In genomic region chr10:72331575-72332422, GRCh38 we compare ENCODE assay signal across 8 cellular contexts. TPM values are rescaled to one million over a fixed set of nuclear protein-coding genes. Genes with fewer than 3 reads are reported as not detected.
DNase-seq lines count a peak whose midpoint lies in the region; ATAC-seq and TF ChIP-seq lines count a peak whose summit lies in the region.

No MANE protein-coding gene starts in this region.

- POLR2A ChIA-PET in activated CD8-positive, alpha-beta T cell treated with anti-CD3 and anti-CD28 coated beads, Interleukin-2, amount 10 ng/mL, durations not matched to agents 7 days and 5 days (lab: Charles Lee): interaction anchor here (0.7 to 10.4 kb wide), 15 partner anchors 12 to 243 kb away, joined by 3 to 119 read pairs (median 4); partner anchors contain the start of genes DDIT4 and SPOCK2

- no peaks in the 10 kb centered on the region for H3K27me3 Mint-ChIP-seq in activated CD8-positive, alpha-beta T cell treated with anti-CD3 and anti-CD28 coated beads, Interleukin-2, amount 10 ng/mL, durations not matched to agents 7 days and 5 days (ENCODE audit: low read depth)
- no peaks in the 10 kb centered on the region for H3K27me3 Mint-ChIP-seq in memory B cell

- H3K4me1 Mint-ChIP-seq in activated CD8-positive, alpha-beta T cell treated with anti-CD3 and anti-CD28 coated beads, Interleukin-2, amount 10 ng/mL, durations not matched to agents 7 days and 5 days (ENCODE audit: low read depth): peaks cover 95% of the 10 kb centered on the region
- H3K4me1 Mint-ChIP-seq in memory B cell: peaks cover 53% of the 10 kb centered on the region

- TF ChIP-seq POLR2A in GM15510 (IDR thresholded peaks at IDR 0.05; ENCODE audit: borderline replicate concordance, extremely low read depth, insufficient read length): peak; percentile 35

- ATAC-seq in HG03354 (IDR thresholded peaks at IDR 0.05; ENCODE audit: poor library complexity, severe bottlenecking, unreplicated experiment) (peak; percentile 54), memory B cell (ENCODE audit: low read depth) (peak; percentile 70), GM18870 (IDR thresholded peaks at IDR 0.05; ENCODE audit: unreplicated experiment) (no peak)
- ATAC-seq in activated CD8-positive, alpha-beta T cell treated with anti-CD3 and anti-CD28 coated beads, Interleukin-2, amount 10 ng/mL, durations not matched to agents 7 days and 5 days: peak; percentile 66

- peak; percentile 86 for DNase-seq in NCI-H526 treated with DMSO at 0.1 percent for 48 hours (lab: John Stamatoyannopoulos, UW)
- DNase-seq in activated CD8-positive, alpha-beta T cell treated with anti-CD3 and anti-CD28 coated beads, Interleukin-2, amount 10 ng/mL, durations not matched to agents 7 days and 5 days: peak; percentile 94
- DNase-seq in effector CD4-positive, alpha-beta T cell: peak; percentile 76
- peak; percentile 74 to 75 for DNase-seq in memory B cell (ENCODE audit: low spot score in 2 of 2)
- DNase-seq in stimulated activated CD8-positive, alpha-beta memory T cell treated with anti-CD3 and anti-CD28 coated beads, Interleukin-12 subunit alpha, Interleukin-12 subunit beta, amount 100 ng/mL, for 1 hour (ENCODE audit: low read depth): peak; percentile 67

- peaks cover 46% of the 10 kb centered on the region for H3K36me3 Mint-ChIP-seq in activated CD8-positive, alpha-beta T cell treated with anti-CD3 and anti-CD28 coated beads, Interleukin-2, amount 10 ng/mL, durations not matched to agents 7 days and 5 days (ENCODE audit: low read depth)
- no peaks in the 10 kb centered on the region for H3K36me3 Mint-ChIP-seq in memory B cell

- H3K9me3 Mint-ChIP-seq in activated CD8-positive, alpha-beta T cell treated with anti-CD3 and anti-CD28 coated beads, Interleukin-2, amount 10 ng/mL, durations not matched to agents 7 days and 5 days (ENCODE audit: insufficient read depth): no peaks in the 10 kb centered on the region
- no peaks in the 10 kb centered on the region for H3K9me3 Mint-ChIP-seq in memory B cell

- CTCF ChIA-PET in activated CD8-positive, alpha-beta T cell treated with anti-CD3 and anti-CD28 coated beads, Interleukin-2, amount 10 ng/mL, durations not matched to agents 7 days and 5 days (lab: Charles Lee): interaction anchor here (0.7 to 2.7 kb wide), 22 partner anchors 9 to 435 kb away, joined by 3 to 22 read pairs (median 4); partner anchors contain the start of gene DNAJB12

- peak overlapping the region; percentile 91 for H3K27ac Mint-ChIP-seq in activated CD8-positive, alpha-beta T cell treated with anti-CD3 and anti-CD28 coated beads, Interleukin-2, amount 10 ng/mL, durations not matched to agents 7 days and 5 days
- H3K27ac Mint-ChIP-seq in memory B cell: peak overlapping the region; percentile 78

- H3K4me3 Mint-ChIP-seq in activated CD8-positive, alpha-beta T cell treated with anti-CD3 and anti-CD28 coated beads, Interleukin-2, amount 10 ng/mL, durations not matched to agents 7 days and 5 days: peak overlapping the region; percentile 64
- peak overlapping the region; percentile 63 for H3K4me3 Mint-ChIP-seq in memory B cell

RNA-seq across cellular contexts. Expression of gene DNAJB12, which starts 22.9 kb away (rescaled TPM):
- 10 to 100 TPM; 26.4 to 29.7 TPM for total RNA-seq in activated CD8-positive, alpha-beta T cell treated with anti-CD3 and anti-CD28 coated beads, Interleukin-2, amount 10 ng/mL, durations not matched to agents 7 days and 5 days

RNA-seq across cellular contexts. Expression of gene DDIT4, which starts 58.1 kb away (rescaled TPM):
- 100 to 1,000 TPM; 382 to 384 TPM for total RNA-seq in activated CD8-positive, alpha-beta T cell treated with anti-CD3 and anti-CD28 coated beads, Interleukin-2, amount 10 ng/mL, durations not matched to agents 7 days and 5 days
